15 cellular contexts compared by ENCODE assay signal in the genomic region with DNA sequence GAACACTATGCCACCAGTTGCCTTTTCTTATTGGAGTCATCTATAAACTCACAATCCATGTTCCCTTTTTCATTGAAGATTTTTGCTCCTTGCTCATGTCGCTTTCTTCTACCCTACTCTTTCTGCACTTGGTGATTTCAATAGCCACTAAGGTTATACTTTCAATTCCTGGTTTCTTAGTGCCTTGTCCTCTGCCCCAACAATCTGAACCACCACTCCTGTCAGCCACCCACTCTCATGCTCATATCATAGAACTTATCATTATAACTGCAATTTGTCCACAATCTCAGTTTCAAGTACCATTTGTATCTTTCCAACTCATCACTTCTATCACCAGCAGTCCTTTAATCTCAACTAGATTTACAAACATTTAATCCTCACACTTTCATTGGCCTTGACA. TPM values are rescaled to one million over a fixed set of nuclear protein-coding genes. Genes with fewer than 3 reads are reported as not detected.
DNase-seq lines count a peak whose midpoint lies in the region; ATAC-seq, FAIRE-seq and TF ChIP-seq lines count a peak whose summit lies in the region.
"Had no signal": no experiment of that assay in that cellular context is flagged by ENCODE, and none has a peak within 500 bp of the region (broad histone marks: within the 10 kb centered on the region; RNA-seq: fewer than 3 reads in every experiment).

No MANE protein-coding gene starts in this region.

- no peak overlapping the region for H3K23ac ChIP-seq in H1 (ENCODE audit: insufficient read length)

- DNase-seq in GM18507 (ENCODE audit: extremely low spot score, insufficient read length, low read depth): no peak
- DNase-seq in H1 (ENCODE audit: low read depth in 1 of 2, low spot score in 2 of 2): no peak
- no peak for DNase-seq in DMS 273 (lab: John Stamatoyannopoulos, UW; ENCODE audit: unreplicated experiment)
- no peak for DNase-seq in pancreas
- DNase-seq in GF-D8 (lab: John Stamatoyannopoulos, UW): no peak
- DNase-seq: activated naive CD4-positive, alpha-beta T cell treated with anti-CD3 and anti-CD28 coated beads, Interleukin-2, amount 10 ng/mL, durations not matched to agents 7 days and 5 days; DMS53; Kasumi-1; left ventricle myocardium inferior; NCI-H187; NCI-H524 treated with DMSO at 0.1 percent for 48 hours; T-helper 1 cell had no signal

- FAIRE-seq in GM18507 (lab: Jason Lieb, UNC) (peak; percentile 72), H1 (lab: Jason Lieb, UNC) (no peak), pancreas (lab: Jason Lieb, UNC) (no peak)

- no peaks in the 10 kb centered on the region for H3K79me1 ChIP-seq in H1 (ENCODE audit: low read depth, low read length)

- POLR2A ChIA-PET in H1 (lab: Charles Lee; ENCODE audit: partially characterized antibody): interaction anchor here (1.0 to 2.2 kb wide), 2 partner anchors 11 to 88 kb away, joined by 3 to 4 read pairs; no protein-coding TSS in a partner anchor

- H3K56ac ChIP-seq in H1 (replicated peaks; ENCODE audit: insufficient read length, low read depth, low read length): peak overlapping the region; percentile 49

- TF ChIP-seq RAD21 in H1 (IDR thresholded peaks at IDR 0.05 in 1 of 2, conservative IDR thresholded peaks at IDR 0.05 in 1 of 2; ENCODE audit: low read depth in 2 of 2, low read length in 2 of 2): no peak

- no peak overlapping the region for H3K4me3 ChIP-seq in H1 (ENCODE audit: extremely low read depth in 1 of 4, insufficient read depth in 2 of 4, low read depth in 3 of 4, low read length in 4 of 4)
- H3K4me3 ChIP-seq in pancreas: no peak overlapping the region
- H3K4me3 ChIP-seq: left ventricle myocardium inferior had no signal

- no peaks in the 10 kb centered on the region for H3K79me2 ChIP-seq in H1 (ENCODE audit: control insufficient read depth in 1 of 2, insufficient read depth in 2 of 2, low read length in 2 of 2)

- no peak overlapping the region for H2AK5ac ChIP-seq in H1 (ENCODE audit: low read depth, low read length)

- no peak overlapping the region for H3K4ac ChIP-seq in H1 (replicated peaks; ENCODE audit: insufficient read length, low read depth, low read length)

- ATAC-seq in GM21515 (IDR thresholded peaks at IDR 0.05; ENCODE audit: unreplicated experiment) (peak; percentile 39), HG03108 (IDR thresholded peaks at IDR 0.05; ENCODE audit: unreplicated experiment) (peak; percentile 24), pancreas (no peak), HG03378 (IDR thresholded peaks at IDR 0.05; ENCODE audit: unreplicated experiment) (no peak)

- H2BK12ac ChIP-seq in H1 (ENCODE audit: low read depth, low read length): no peak overlapping the region

- no peaks in the 10 kb centered on the region for H3K9me3 ChIP-seq in H1 (ENCODE audit: insufficient read depth in 2 of 2, low read depth in 1 of 2, low read length in 1 of 2)
- H3K9me3 ChIP-seq in pancreas: no peaks in the 10 kb centered on the region

- intact Hi-C loops in pancreas (cut with DNase I): loop anchor here in 1 of 3 donors (10.0 kb wide), 1 partner anchor 54 kb away; no protein-coding TSS in a partner anchor

- no peak for TF ChIP-seq POLR2A in H1 (IDR thresholded peaks at IDR 0.05; ENCODE audit: control extremely low read depth in 1 of 2, low read depth in 2 of 2, low read length in 2 of 2)

- WGBS in H1 (ENCODE audit: extremely low coverage in 1 of 2, insufficient coverage in 1 of 2, insufficient read length in 1 of 2, insufficient replicate concordance in 2 of 2, low coverage in 1 of 2, low lambda C conversion rate in 2 of 2, missing lambda C conversion rate in 1 of 2), 2 experiments: 71% methylated on average over 1 of the region's 1 CpG; no CpG with 5 or more reads in 1 of the 2 experiments
- 94 to 100% methylated on average over 1 of the region's 1 CpG for WGBS in pancreas, 2 donors

- CTCF ChIA-PET in H1 (lab: Charles Lee; ENCODE audit: partially characterized antibody): interaction anchor here (0.6 to 2.6 kb wide), 3 partner anchors 9 to 308 kb away, joined by 3 to 8 read pairs (median 5); a partner anchor contains a TSS

- TF ChIP-seq EP300 in H1 (IDR thresholded peaks at IDR 0.05; ENCODE audit: borderline replicate concordance in 1 of 2, low read depth in 2 of 2, low read length in 2 of 2): no peak

- H2BK5ac ChIP-seq in H1 (ENCODE audit: low read depth, low read length): no peak overlapping the region

- H3K4me2 ChIP-seq in H1 (ENCODE audit: insufficient read depth in 1 of 2, low read depth in 2 of 2, low read length in 2 of 2): no peak overlapping the region

- no peak overlapping the region for H4K8ac ChIP-seq in H1 (ENCODE audit: extremely low read depth, insufficient read depth, low read length)

- no peak overlapping the region for H4K5ac ChIP-seq in H1 (ENCODE audit: insufficient read length, low read depth, low read length)

- no peak overlapping the region for H2BK20ac ChIP-seq in H1 (ENCODE audit: low read length)

- H4K91ac ChIP-seq in H1 (replicated peaks; ENCODE audit: insufficient read length, low read length): no peak overlapping the region

- no peak for TF ChIP-seq CTCF in H1 (IDR thresholded peaks at IDR 0.05; ENCODE audit: control extremely low read depth in 1 of 3, insufficient read depth in 1 of 3, low read depth in 1 of 3, low read length in 3 of 3)
- TF ChIP-seq CTCF in pancreas (IDR thresholded peaks at IDR 0.05): no peak

- H3K18ac ChIP-seq in H1 (ENCODE audit: extremely low read depth, low read length): no peak overlapping the region

- H4K20me1 ChIP-seq in H1 (replicated peaks in 1 of 2; ENCODE audit: control insufficient read depth in 1 of 2, insufficient read depth in 2 of 2, low read length in 2 of 2): no peaks in the 10 kb centered on the region

- no peak overlapping the region for H2BK120ac ChIP-seq in H1 (replicated peaks; ENCODE audit: low read depth, low read length)

- H3K14ac ChIP-seq in H1 (ENCODE audit: insufficient read length): no peak overlapping the region

- H2BK15ac ChIP-seq in H1 (ENCODE audit: low read length): no peak overlapping the region

- no peaks in the 10 kb centered on the region for H3K36me3 ChIP-seq in H1 (ENCODE audit: control insufficient read depth in 2 of 4, insufficient read depth in 4 of 4, low read length in 3 of 4)
- H3K36me3 ChIP-seq in pancreas: no peaks in the 10 kb centered on the region
- H3K36me3 ChIP-seq: left ventricle myocardium inferior had no signal

- H3K27ac ChIP-seq in H1 (ENCODE audit: low read depth, low read length) (no peak overlapping the region), pancreas (no peak overlapping the region)
- H3K27ac ChIP-seq: left ventricle myocardium inferior had no signal

- no peak overlapping the region for H2AFZ ChIP-seq in H1 (ENCODE audit: low read length)

- no peak overlapping the region for H3K9ac ChIP-seq in H1 (replicated peaks in 1 of 4; ENCODE audit: extremely low read depth in 1 of 4, low read depth in 3 of 4, low read length in 3 of 4)

- peaks cover 0 to 6% (median 0%) of the 10 kb centered on the region in 4 experiments; a peak in 1 of 7 replicates for H3K4me1 ChIP-seq in H1 (replicated peaks in 1 of 4; ENCODE audit: control insufficient read depth in 3 of 4, insufficient read depth in 4 of 4, low read length in 3 of 4)
- H3K4me1 ChIP-seq in pancreas: peaks cover 0 to 6% (median 0%) of the 10 kb centered on the region in 3 donors
- H3K4me1 ChIP-seq: left ventricle myocardium inferior had no signal

- H3K27me3 ChIP-seq in H1 (replicated peaks in 1 of 4; ENCODE audit: control insufficient read depth in 3 of 4, extremely low read depth in 1 of 4, insufficient read depth in 3 of 4, low read length in 3 of 4): no peaks in the 10 kb centered on the region
- H3K27me3 ChIP-seq in pancreas: no peaks in the 10 kb centered on the region

- H3K23me2 ChIP-seq in H1 (ENCODE audit: low read depth, low read length): no peaks in the 10 kb centered on the region

TF ChIP-seq in H1, 55 proteins besides CTCF, POLR2A, EP300 and RAD21:
- TF ChIP-seq SIX5 (IDR thresholded peaks at IDR 0.05; ENCODE audit: low read depth, low read length) (no peak), RBBP5 (IDR thresholded peaks at IDR 0.05; ENCODE audit: borderline replicate concordance, low read depth, low read length) (no peak), JUN (IDR thresholded peaks at IDR 0.05; ENCODE audit: low read depth, low read length) (no peak), TAF1 (IDR thresholded peaks at IDR 0.05; ENCODE audit: low read depth, low read length) (no peak), SAP30 (IDR thresholded peaks at IDR 0.05; ENCODE audit: insufficient read depth, insufficient replicate concordance, low read length) (no peak), CBX5 (IDR thresholded peaks at IDR 0.05; ENCODE audit: low read depth, low read length) (no peak), TEAD4 (IDR thresholded peaks at IDR 0.05; ENCODE audit: low read depth, low read length) (no peak)
- TF ChIP-seq, protein P1, sequence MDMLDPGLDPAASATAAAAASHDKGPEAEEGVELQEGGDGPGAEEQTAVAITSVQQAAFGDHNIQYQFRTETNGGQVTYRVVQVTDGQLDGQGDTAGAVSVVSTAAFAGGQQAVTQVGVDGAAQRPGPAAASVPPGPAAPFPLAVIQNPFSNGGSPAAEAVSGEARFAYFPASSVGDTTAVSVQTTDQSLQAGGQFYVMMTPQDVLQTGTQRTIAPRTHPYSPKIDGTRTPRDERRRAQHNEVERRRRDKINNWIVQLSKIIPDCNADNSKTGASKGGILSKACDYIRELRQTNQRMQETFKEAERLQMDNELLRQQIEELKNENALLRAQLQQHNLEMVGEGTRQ (IDR thresholded peaks at IDR 0.05; ENCODE audit: low read length): no peak

RNA-seq across cellular contexts. Expression of a gene that starts 10.0 kb away (rescaled TPM):
- 1.3 and 2.1 TPM in 2 replicates for total RNA-seq in H1 (2021; fragmentation: NEBNext Ultra II Directional; extraction: Animal tissue kit (Norgen Biotek cat#: 25700))
- polyA plus RNA-seq in H1 (2011; rRNA removed): 0.20 and 0.62 TPM in 2 replicates
- polyA plus RNA-seq in H1 (2011; cell fraction: cytosol; rRNA removed): 1.2 TPM
- polyA plus RNA-seq in H1 (2011; cell fraction: nucleus; rRNA removed): 0.26 TPM
- 0.72 to 2.4 TPM (median 1.6 TPM) in 4 replicates for polyA plus RNA-seq in H1 (2012, experiment 1 of 2)
- 0.09 TPM for polyA plus RNA-seq in H1 (2012, experiment 2 of 2)
- 2.4 TPM for polyA plus RNA-seq in H1 (2013, experiment 1 of 2)
- polyA plus RNA-seq in H1 (2013, experiment 2 of 2): 2.5 TPM
- polyA minus RNA-seq in H1 (2011; rRNA and poly(A)+ RNA removed): 0.44 and 1.1 TPM in 2 replicates
- not detected for polyA minus RNA-seq in H1 (2011; cell fraction: cytosol; rRNA and poly(A)+ RNA removed)
- polyA minus RNA-seq in H1 (2011; cell fraction: nucleus; rRNA and poly(A)+ RNA removed): 2.6 TPM
- 10 to 100 TPM in 1 of 6 donors, 1 to 10 TPM in 5; 6.2 to 16.8 (median 8.6) TPM for total RNA-seq in pancreas
- 10 to 100 TPM; 16.0 to 21.7 TPM for polyA plus RNA-seq in pancreas

Comparison
In these comparisons a context has a peak if more than half of its experiments do, and no peak if none do; other contexts are left out.
1. ATAC-seq: peak in GM21515 (single experiment) and HG03108 (single experiment); none in pancreas (0 of 4) and HG03378 (single experiment).